23 cellular contexts compared by ENCODE assay signal in genomic region chr16:9566099-9566498, GRCh38.
DNase-seq lines count a peak whose midpoint lies in the region; ATAC-seq, FAIRE-seq and TF ChIP-seq lines count a peak whose summit lies in the region.
"Had no signal": no experiment of that assay in that cellular context is flagged by ENCODE, and none has a peak within 500 bp of the region (broad histone marks: within the 10 kb centered on the region; RNA-seq: fewer than 3 reads in every experiment).

No MANE protein-coding gene starts in this region.

- no peaks in the 10 kb centered on the region for H3K27me3 Mint-ChIP-seq in endodermal cell (ENCODE audit: insufficient read depth)
- H3K27me3 Mint-ChIP-seq: CD4-positive, alpha-beta T cell had no signal

- TF ChIP-seq RAD21 in A549 (conservative IDR thresholded peaks at IDR 0.05 in 1 of 2, IDR thresholded peaks at IDR 0.05 in 1 of 2), result no peak
- no peak for TF ChIP-seq RAD21 in K562 (CRISPR knock-in tag; conservative IDR thresholded peaks at IDR 0.05 in 1 of 2, IDR thresholded peaks at IDR 0.05 in 1 of 2)

- WGBS in A549 (ENCODE audit: missing lambda C conversion rate), result 14% methylated on average over 6 of the region's 6 CpGs
- WGBS in K562 (ENCODE audit: insufficient coverage, low coverage, missing lambda C conversion rate), result 1% methylated on average over 6 of the region's 6 CpGs
- WGBS in testis, 2 donors, result 66 to 68% methylated on average over 6 of the region's 6 CpGs
- 90 to 93% methylated on average over 2 to 5 of the region's 6 CpGs for WGBS in endodermal cell (ENCODE audit: insufficient coverage in 1 of 2, insufficient read length in 1 of 2), 2 experiments

- H3K27me3 ChIP-seq in WERI-Rb-1 (ENCODE audit: insufficient read depth, low read depth, severe bottlenecking), result no peaks in the 10 kb centered on the region
- H3K27me3 ChIP-seq in K562 (ENCODE audit: control insufficient read depth in 2 of 2, insufficient read depth in 2 of 2, low read length in 2 of 2), result peaks cover 0 to 13% of the 10 kb centered on the region in 2 experiments; a peak in 2 of 5 replicates
- no peaks in the 10 kb centered on the region for H3K27me3 ChIP-seq in testis
- no peaks in the 10 kb centered on the region for H3K27me3 ChIP-seq in endodermal cell (ENCODE audit: control insufficient read depth, insufficient read depth, low read length, poor library complexity, severe bottlenecking)
- H3K27me3 ChIP-seq: BLaER1 treated with 17β-estradiol and CSF1 and Interleukin-3, amounts not matched to agents 10 nM and 100 nM had no signal

- in situ Hi-C loops in K562 (cut with MboI), result no loop called here

- DNase-seq in A549 (ENCODE audit: low read depth in 1 of 2, low spot score in 1 of 2), result no peak
- DNase-seq in WERI-Rb-1, result no peak
- DNase-seq in K562 (ENCODE audit: extremely low read depth in 1 of 4, low spot score in 3 of 4), result peak in 3 of 4 experiments; percentile 14 to 31 (median 28)
- DNase-seq in testis, result peak; percentile 24
- DNase-seq in NCI-H2107 (lab: John Stamatoyannopoulos, UW), result no peak
- no peak for DNase-seq in endodermal cell
- no peak for DNase-seq in NCI-H526 (lab: John Stamatoyannopoulos, UW)
- DNase-seq: 8988T; AML-193; Caco-2; Calu3; CD4-positive, alpha-beta T cell; CD8-positive, alpha-beta T cell; DMS79 treated with DMSO at 0.1 percent for 48 hours had no signal

- H3K36me3 ChIP-seq in WERI-Rb-1, result no peaks in the 10 kb centered on the region
- H3K36me3 ChIP-seq in K562 (ENCODE audit: control insufficient read depth, insufficient read depth, low read length), result no peaks in the 10 kb centered on the region
- no peaks in the 10 kb centered on the region for H3K36me3 ChIP-seq in testis (ENCODE audit: low read depth, missing control alignments)
- H3K36me3 ChIP-seq in endodermal cell (ENCODE audit: control insufficient read depth, insufficient read depth, low read length), result no peaks in the 10 kb centered on the region
- H3K36me3 ChIP-seq: BLaER1 treated with 17β-estradiol and CSF1 and Interleukin-3, amounts not matched to agents 10 nM and 100 nM had no signal

- no peaks in the 10 kb centered on the region for H3K36me3 Mint-ChIP-seq in endodermal cell (ENCODE audit: low read depth)
- H3K36me3 Mint-ChIP-seq: CD8-positive, alpha-beta T cell had no signal

- TF ChIP-seq CTCF in A549 (IDR thresholded peaks at IDR 0.05), result no peak
- TF ChIP-seq CTCF in WERI-Rb-1 (IDR thresholded peaks at IDR 0.05; ENCODE audit: low read depth, low read length), result no peak
- no peak for TF ChIP-seq CTCF in K562 (IDR thresholded peaks at IDR 0.05 in 2 of 3, conservative IDR thresholded peaks at IDR 0.05 in 1 of 3; ENCODE audit: insufficient read depth in 2 of 3, low read depth in 1 of 3, low read length in 3 of 3)
- TF ChIP-seq CTCF in testis (IDR thresholded peaks at IDR 0.05), result no peak
- no peak for TF ChIP-seq CTCF in endodermal cell (conservative IDR thresholded peaks at IDR 0.05)

- FAIRE-seq in A549 (lab: Jason Lieb, UNC) (no peak), K562 (lab: Jason Lieb, UNC) (no peak)
- FAIRE-seq: A204.1, D721Med, G401.6, GM12878, GM12892, GM18507 had no signal

- no peaks in the 10 kb centered on the region for H4K20me1 ChIP-seq in K562 (replicated peaks; ENCODE audit: control insufficient read depth, insufficient read depth, low read length)
- H4K20me1 ChIP-seq: BLaER1 treated with 17β-estradiol and CSF1 and Interleukin-3, amounts not matched to agents 10 nM and 100 nM had no signal

- H3K9me1 ChIP-seq in K562 (ENCODE audit: control insufficient read depth, insufficient read depth, low read length), result no peaks in the 10 kb centered on the region

- no peak overlapping the region for H3K27ac ChIP-seq in A549
- H3K27ac ChIP-seq in WERI-Rb-1, result peak overlapping the region; percentile 54
- H3K27ac ChIP-seq in K562 (ENCODE audit: extremely low read depth, low read depth, low read length), result no peak overlapping the region
- H3K27ac ChIP-seq in testis, result no peak overlapping the region
- no peak overlapping the region for H3K27ac ChIP-seq in endodermal cell (ENCODE audit: low read depth, low read length)
- H3K27ac ChIP-seq: BLaER1 treated with 17β-estradiol and CSF1 and Interleukin-3, amounts not matched to agents 10 nM and 100 nM; C4-2B had no signal

- no peaks in the 10 kb centered on the region for H3K79me2 ChIP-seq in K562 (ENCODE audit: control insufficient read depth, insufficient read depth, low read length)

- no peaks in the 10 kb centered on the region for H3K9me3 Mint-ChIP-seq in endodermal cell
- H3K9me3 Mint-ChIP-seq: CD4-positive, alpha-beta T cell; CD8-positive, alpha-beta T cell had no signal

- ATAC-seq in A549 (no peak), K562 (no peak)
- ATAC-seq: CD8-positive, alpha-beta T cell; GM12878 had no signal

- intact Hi-C loops in K562 (cut with micrococcal nuclease), result no loop called here
- intact Hi-C loops in testis (cut with DNase I; ENCODE audit: low total_unique reads), result no loop called here

- H3K9me3 ChIP-seq in A549 (no peaks in the 10 kb centered on the region), WERI-Rb-1 (ENCODE audit: severe bottlenecking) (no peaks in the 10 kb centered on the region), K562 (replicated peaks; ENCODE audit: control insufficient read depth, insufficient read depth, low read depth, low read length) (no peaks in the 10 kb centered on the region), testis (no peaks in the 10 kb centered on the region), endodermal cell (ENCODE audit: control insufficient read depth, low read length) (no peaks in the 10 kb centered on the region)
- H3K9me3 ChIP-seq: Caco-2 had no signal

- H3K9ac ChIP-seq in K562 (ENCODE audit: insufficient read depth in 1 of 2, low read depth in 2 of 2, low read length in 2 of 2), result no peak overlapping the region
- H3K9ac ChIP-seq in endodermal cell (ENCODE audit: extremely low read depth, low read length, poor library complexity, severe bottlenecking), result no peak overlapping the region
- H3K9ac ChIP-seq: BLaER1 treated with 17β-estradiol and CSF1 and Interleukin-3, amounts not matched to agents 10 nM and 100 nM had no signal

- TF ChIP-seq POLR2A in A549 (IDR thresholded peaks at IDR 0.05; ENCODE audit: low read length) (no peak), K562 (conservative IDR thresholded peaks at IDR 0.05) (no peak), testis (IDR thresholded peaks at IDR 0.05) (no peak)

- H3K4me2 ChIP-seq in A549, result no peak overlapping the region
- H3K4me2 ChIP-seq in K562 (ENCODE audit: insufficient read depth, low read length), result no peak overlapping the region
- H3K4me2 ChIP-seq: BLaER1 treated with 17β-estradiol and CSF1 and Interleukin-3, amounts not matched to agents 10 nM and 100 nM had no signal

- no peak overlapping the region for H3K27ac Mint-ChIP-seq in endodermal cell
- H3K27ac Mint-ChIP-seq: B cell; CD4-positive, alpha-beta T cell; CD8-positive, alpha-beta T cell had no signal

- TF ChIP-seq EP300 in A549 (IDR thresholded peaks at IDR 0.05) (no peak), K562 (IDR thresholded peaks at IDR 0.05; ENCODE audit: low read length) (no peak)

- H2AFZ ChIP-seq in K562 (ENCODE audit: low read depth, low read length), result peak overlapping the region; percentile 6; the same call in 1 of the 2 replicates

- H3K4me1 Mint-ChIP-seq in endodermal cell, result peaks cover 9% of the 10 kb centered on the region
- H3K4me1 Mint-ChIP-seq: B cell had no signal

- H3K4me3 ChIP-seq in A549 (no peak overlapping the region), WERI-Rb-1 (ENCODE audit: low read depth, low read length) (no peak overlapping the region), K562 (no peak overlapping the region), testis (no peak overlapping the region), endodermal cell (ENCODE audit: low read length) (no peak overlapping the region)
- H3K4me3 ChIP-seq: BLaER1 treated with 17β-estradiol and CSF1 and Interleukin-3, amounts not matched to agents 10 nM and 100 nM; GM12878 had no signal

- POLR2A ChIA-PET in A549 (lab: Yijun Ruan, JAX) (no interaction called here), K562 (lab: Yijun Ruan, JAX) (no interaction called here)

- BruUV-seq in K562 (replicated peaks; lab: Mats Ljungman, UMichigan), result no TSS peak

- H3K4me3 Mint-ChIP-seq in endodermal cell, result no peak overlapping the region
- H3K4me3 Mint-ChIP-seq: B cell; CD4-positive, alpha-beta T cell; CD8-positive, alpha-beta T cell had no signal

- H3K4me1 ChIP-seq in A549 (no peaks in the 10 kb centered on the region), K562 (replicated peaks in 1 of 2; ENCODE audit: control insufficient read depth in 2 of 2, insufficient read depth in 2 of 2, low read length in 2 of 2) (no peaks in the 10 kb centered on the region), testis (no peaks in the 10 kb centered on the region), endodermal cell (ENCODE audit: control insufficient read depth, insufficient read depth, low read length) (no peaks in the 10 kb centered on the region)
- H3K4me1 ChIP-seq: BLaER1 treated with 17β-estradiol and CSF1 and Interleukin-3, amounts not matched to agents 10 nM and 100 nM; Caco-2 had no signal

- CTCF ChIA-PET in A549 (lab: Yijun Ruan, JAX), result no interaction called here
- CTCF ChIA-PET in K562 (lab: Yijun Ruan, JAX; ENCODE audit: low intra/inter-chr PET ratio), result no interaction called here

TF ChIP-seq in A549, 52 proteins besides CTCF, POLR2A, EP300 and RAD21:
- TF ChIP-seq USF2 (IDR thresholded peaks at IDR 0.05) (peak; percentile 44; the same call in 1 of the 2 replicates), ZC3H11A (IDR thresholded peaks at IDR 0.05) (no peak)

TF ChIP-seq in K562, 482 proteins besides CTCF, POLR2A, EP300 and RAD21 (continues in another document):
- TF ChIP-seq SIN3A (IDR thresholded peaks at IDR 0.05; ENCODE audit: borderline replicate concordance in 2 of 2, control insufficient read depth in 1 of 2, low read depth in 2 of 2, low read length in 2 of 2) (no peak), RAD51 (IDR thresholded peaks at IDR 0.05; ENCODE audit: borderline replicate concordance, low read depth) (peak; percentile 81), RBM25 (IDR thresholded peaks at IDR 0.05; ENCODE audit: low read depth, low read length, severe bottlenecking) (peak; percentile 22), USF2 (CRISPR knock-in tag; IDR thresholded peaks at IDR 0.05) (peak; percentile 73), ZNF695 (CRISPR knock-in tag; IDR thresholded peaks at IDR 0.05) (no peak), NFYB (IDR thresholded peaks at IDR 0.05; ENCODE audit: extremely low read depth, insufficient read length) (peak; percentile 64)

Comparison
In these comparisons a context has a peak if more than half of its experiments do, and no peak if none do; other contexts are left out.
1. DNase-seq: peak in K562 (3 of 4) and testis (single experiment); none in A549 (0 of 2), WERI-Rb-1 (single experiment), NCI-H2107 (single experiment), endodermal cell (single experiment) and NCI-H526 (0 of 2).
2. Of the 35 proteins assayed by ChIP-seq in both K562 and A549: peak only in K562: none; only in A549: none; in both: USF2; in neither: 34.